9 cellular contexts compared by ENCODE assay signal in genomic region chr1:91699339-91699970, GRCh38.
DNase-seq lines count a peak whose midpoint lies in the region; ATAC-seq and TF ChIP-seq lines count a peak whose summit lies in the region.
"Had no signal": no experiment of that assay in that cellular context is flagged by ENCODE, and none has a peak within 500 bp of the region (broad histone marks: within the 10 kb centered on the region; RNA-seq: fewer than 3 reads in every experiment).

No MANE protein-coding gene starts in this region.

- H3K4me1 ChIP-seq in subcutaneous abdominal adipose tissue (ENCODE audit: control insufficient read depth in 5 of 5, insufficient read depth in 5 of 5, low read length in 5 of 5), result peaks cover 3 to 57% (median 56%) of the 10 kb centered on the region in 5 donors

- in situ Hi-C loops in brain microvascular endothelial cell (cut with HindIII; ENCODE audit: low pct_ligation_motif_present, low sequenced_read_pairs), result no loop called here

- peak overlapping the region in 1 of 5 donors; percentile 22 for H3K9ac ChIP-seq in subcutaneous abdominal adipose tissue (ENCODE audit: low read length in 5 of 5)

- TF ChIP-seq CTCF in HFF-Myc (IDR thresholded peaks at IDR 0.05; ENCODE audit: low read depth, low read length, missing control alignments) (no peak), brain microvascular endothelial cell (IDR thresholded peaks at IDR 0.05; ENCODE audit: low read depth, low read length, missing control alignments) (no peak)

- peak; percentile 80 for DNase-seq in HFF-Myc (ENCODE audit: extremely low read depth, low read depth)
- DNase-seq in brain microvascular endothelial cell, result peak; percentile 37
- DNase-seq in left lobe of liver (ENCODE audit: low spot score), result no peak
- no peak for DNase-seq in HT-29 (ENCODE audit: low spot score)
- DNase-seq: GDM1, NCI-H2107 had no signal

- H3K27ac ChIP-seq in brain microvascular endothelial cell (peak overlapping the region; percentile 72), subcutaneous abdominal adipose tissue (ENCODE audit: low read depth, low read length) (peak overlapping the region; percentile 94)

- H3K9me3 ChIP-seq in subcutaneous abdominal adipose tissue (ENCODE audit: control insufficient read depth in 5 of 5, low read length in 5 of 5), result no peaks in the 10 kb centered on the region

- H3K36me3 ChIP-seq in brain microvascular endothelial cell (replicated peaks), result no peaks in the 10 kb centered on the region
- H3K36me3 ChIP-seq in subcutaneous abdominal adipose tissue (ENCODE audit: control insufficient read depth in 5 of 5, insufficient read depth in 5 of 5, low read length in 5 of 5), result peaks cover 9 to 41% (median 14%) of the 10 kb centered on the region in 5 donors

- ATAC-seq in left lobe of liver (peak; percentile 42), GM21447 (IDR thresholded peaks at IDR 0.05; ENCODE audit: unreplicated experiment) (no peak), HG03175 (IDR thresholded peaks at IDR 0.05; ENCODE audit: unreplicated experiment) (no peak)

- H3K27me3 ChIP-seq in brain microvascular endothelial cell (replicated peaks) (no peaks in the 10 kb centered on the region), subcutaneous abdominal adipose tissue (ENCODE audit: control insufficient read depth in 5 of 5, insufficient read depth in 4 of 5, low read length in 5 of 5) (no peaks in the 10 kb centered on the region)

- H3K4me3 ChIP-seq in HFF-Myc (replicated peaks; ENCODE audit: low read depth, low read length), result no peak overlapping the region
- no peak overlapping the region for H3K4me3 ChIP-seq in brain microvascular endothelial cell (ENCODE audit: low read depth, low read length)
- H3K4me3 ChIP-seq in subcutaneous abdominal adipose tissue (ENCODE audit: low read depth in 1 of 5, low read length in 5 of 5), result no peak overlapping the region

Comparison
In these comparisons a context has a peak if more than half of its experiments do, and no peak if none do; other contexts are left out.
1. DNase-seq: peak in HFF-Myc (single experiment) and brain microvascular endothelial cell (single experiment); none in left lobe of liver (single experiment) and HT-29 (single experiment).